ENCODE assay signal across 11 cellular contexts in genomic region chr2:55119711-55120487, GRCh38.
A peak's percentile ranks its signal among the peaks of the same experiment; 100 is the strongest.
DNase-seq lines count a peak whose midpoint lies in the region; ATAC-seq, FAIRE-seq and TF ChIP-seq lines count a peak whose summit lies in the region.
"Had no signal": no experiment of that assay in that cellular context is flagged by ENCODE, and none has a peak within 500 bp of the region (broad histone marks: within the 10 kb centered on the region; RNA-seq: fewer than 3 reads in every experiment).

No MANE protein-coding gene starts in this region.

- no peaks in the 10 kb centered on the region for H3K36me3 ChIP-seq in K562 (ENCODE audit: control insufficient read depth, insufficient read depth, low read length)
- H3K36me3 ChIP-seq in mesenchymal stem cell (ENCODE audit: control insufficient read depth in 1 of 2, insufficient read depth in 2 of 2, low read depth in 1 of 2, low read length in 2 of 2), result no peaks in the 10 kb centered on the region
- H3K36me3 ChIP-seq in tibial artery, result no peaks in the 10 kb centered on the region

- TF ChIP-seq CTCF in K562 (IDR thresholded peaks at IDR 0.05 in 2 of 3, conservative IDR thresholded peaks at IDR 0.05 in 1 of 3; ENCODE audit: insufficient read depth in 2 of 3, low read depth in 1 of 3, low read length in 3 of 3), result no peak
- no peak for TF ChIP-seq CTCF in tibial artery (IDR thresholded peaks at IDR 0.05)

- POLR2A ChIA-PET in K562 (lab: Yijun Ruan, JAX), result interaction anchor here (0.6 to 3.0 kb wide), 13 partner anchors 8 to 216 kb away, joined by 3 to 24 read pairs (median 6); partner anchors contain the start of gene RTN4
- POLR2A ChIA-PET in activated CD4-positive, alpha-beta T cell treated with anti-CD3 and anti-CD28 coated beads for 36 hours (lab: Charles Lee), result no interaction called here

- in situ Hi-C loops in K562 (cut with MboI), result no loop called here

- no peaks in the 10 kb centered on the region for H3K27me3 Mint-ChIP-seq in activated CD4-positive, alpha-beta T cell treated with anti-CD3 and anti-CD28 coated beads for 36 hours

- H3K14ac ChIP-seq in mesenchymal stem cell (ENCODE audit: low read length in 2 of 2), result peak overlapping the region in 1 of 2 experiments; percentile 0

- no peak for TF ChIP-seq POLR2A in K562 (conservative IDR thresholded peaks at IDR 0.05)

- H3K36me3 Mint-ChIP-seq in activated CD4-positive, alpha-beta T cell treated with anti-CD3 and anti-CD28 coated beads for 36 hours (ENCODE audit: low read depth), result no peaks in the 10 kb centered on the region

- H2BK15ac ChIP-seq in mesenchymal stem cell (ENCODE audit: low read depth, poor library complexity, severe bottlenecking), result peak overlapping the region; percentile 100

- WGBS in K562 (ENCODE audit: insufficient coverage, low coverage, missing lambda C conversion rate), result 53% methylated on average over 9 of the region's 10 CpGs
- 85% methylated on average over 10 of the region's 10 CpGs for WGBS in mesenchymal stem cell

- no peaks in the 10 kb centered on the region for H3K79me2 ChIP-seq in K562 (ENCODE audit: control insufficient read depth, insufficient read depth, low read length)

- TF ChIP-seq RAD21 in K562 (CRISPR knock-in tag; conservative IDR thresholded peaks at IDR 0.05 in 1 of 2, IDR thresholded peaks at IDR 0.05 in 1 of 2), result no peak

- peak overlapping the region; percentile 69 for H2BK120ac ChIP-seq in mesenchymal stem cell (ENCODE audit: low read depth, low read length)

- peak; percentile 16 to 63 (median 25) for DNase-seq in NCI-H1417 (lab: John Stamatoyannopoulos, UW)
- no peak for DNase-seq in NCI-H1417 treated with DMSO at 0.1 percent for 48 hours (lab: John Stamatoyannopoulos, UW)
- DNase-seq in K562 (ENCODE audit: extremely low read depth in 1 of 4, low spot score in 3 of 4), result peak in 1 of 4 experiments; percentile 15
- DNase-seq in mesenchymal stem cell, result peak; percentile 76
- no peak for DNase-seq in tibial artery
- no peak for DNase-seq in stimulated activated CD4-positive, alpha-beta T cell treated with anti-CD3 and anti-CD28 coated beads, Interleukin-4, amount 100 ng/mL, for 4 hours
- DNase-seq in activated CD4-positive, alpha-beta T cell treated with anti-CD3 and anti-CD28 coated beads for 36 hours, result no peak
- DNase-seq: NCI-H1105 treated with DMSO at 0.1 percent for 48 hours; stimulated activated CD4-positive, alpha-beta T cell treated with anti-CD3 and anti-CD28 coated beads, Interleukin-2, amount 100 ng/mL, for 24 hours had no signal

- no peaks in the 10 kb centered on the region for H3K9me3 ChIP-seq in K562 (replicated peaks; ENCODE audit: control insufficient read depth, insufficient read depth, low read depth, low read length)
- H3K9me3 ChIP-seq in mesenchymal stem cell (ENCODE audit: control insufficient read depth, low read length), result no peaks in the 10 kb centered on the region
- H3K9me3 ChIP-seq in tibial artery, result no peaks in the 10 kb centered on the region

- H3K4me3 ChIP-seq in K562, result no peak overlapping the region
- peak overlapping the region in 1 of 2 experiments; percentile 1 for H3K4me3 ChIP-seq in mesenchymal stem cell (ENCODE audit: insufficient read depth in 1 of 2, low read depth in 1 of 2, low read length in 2 of 2)
- no peak overlapping the region for H3K4me3 ChIP-seq in tibial artery

- no peaks in the 10 kb centered on the region for H4K20me1 ChIP-seq in K562 (replicated peaks; ENCODE audit: control insufficient read depth, insufficient read depth, low read length)

- peak overlapping the region; percentile 96 for H4K91ac ChIP-seq in mesenchymal stem cell (ENCODE audit: low read length)

- H2AK5ac ChIP-seq in mesenchymal stem cell (ENCODE audit: low read length, severe bottlenecking), result peak overlapping the region; percentile 37

- H2BK5ac ChIP-seq in mesenchymal stem cell (ENCODE audit: low read depth, low read length, poor library complexity, severe bottlenecking), result no peak overlapping the region

- CTCF ChIA-PET in K562 (lab: Yijun Ruan, JAX; ENCODE audit: low intra/inter-chr PET ratio), result no interaction called here
- CTCF ChIA-PET in activated CD4-positive, alpha-beta T cell treated with anti-CD3 and anti-CD28 coated beads for 36 hours (lab: Charles Lee), result interaction anchor here (0.6 to 1.2 kb wide), 3 partner anchors 11 to 50 kb away, joined by 3 to 4 read pairs (median 3); no protein-coding TSS in a partner anchor

- no peaks in the 10 kb centered on the region for H3K27me3 ChIP-seq in K562 (ENCODE audit: control insufficient read depth in 2 of 2, insufficient read depth in 2 of 2, low read length in 2 of 2)
- no peaks in the 10 kb centered on the region for H3K27me3 ChIP-seq in mesenchymal stem cell (ENCODE audit: control insufficient read depth in 1 of 2, insufficient read depth in 1 of 2, low read length in 2 of 2)
- H3K27me3 ChIP-seq in tibial artery, result no peaks in the 10 kb centered on the region

- H2AFZ ChIP-seq in K562 (ENCODE audit: low read depth, low read length) (peak overlapping the region; percentile 74), mesenchymal stem cell (ENCODE audit: low read depth, low read length) (no peak overlapping the region)

- no peak overlapping the region for H3K27ac Mint-ChIP-seq in activated CD4-positive, alpha-beta T cell treated with anti-CD3 and anti-CD28 coated beads for 36 hours

- H3K18ac ChIP-seq in mesenchymal stem cell (ENCODE audit: low read depth in 1 of 2, low read length in 2 of 2), result peak overlapping the region; percentile 49 to 96

- no peaks in the 10 kb centered on the region for H3K9me3 Mint-ChIP-seq in activated CD4-positive, alpha-beta T cell treated with anti-CD3 and anti-CD28 coated beads for 36 hours (ENCODE audit: low read depth)

- H3K27ac ChIP-seq in K562 (ENCODE audit: extremely low read depth, low read depth, low read length) (peak overlapping the region; percentile 65), mesenchymal stem cell (ENCODE audit: low read length, poor library complexity, severe bottlenecking) (no peak overlapping the region), tibial artery (peak overlapping the region; percentile 83 to 85)

- no peak overlapping the region for H3K23ac ChIP-seq in mesenchymal stem cell (ENCODE audit: low read length in 2 of 2)

- peak overlapping the region; percentile 68 to 88 for H3K9ac ChIP-seq in K562 (ENCODE audit: insufficient read depth in 1 of 2, low read depth in 2 of 2, low read length in 2 of 2)
- peak overlapping the region; percentile 55 for H3K9ac ChIP-seq in mesenchymal stem cell (ENCODE audit: low read length)

- BruUV-seq in K562 (replicated peaks; lab: Mats Ljungman, UMichigan), result no TSS peak

- peak; percentile 12 for ATAC-seq in K562
- no peak for ATAC-seq in activated CD4-positive, alpha-beta T cell treated with anti-CD3 and anti-CD28 coated beads for 36 hours
- ATAC-seq in HG03039 (IDR thresholded peaks at IDR 0.05; ENCODE audit: unreplicated experiment), result no peak

- peaks cover 38 to 73% of the 10 kb centered on the region in 2 experiments for H3K4me1 ChIP-seq in K562 (replicated peaks in 1 of 2; ENCODE audit: control insufficient read depth in 2 of 2, insufficient read depth in 2 of 2, low read length in 2 of 2)
- peaks cover 13% of the 10 kb centered on the region for H3K4me1 ChIP-seq in mesenchymal stem cell (ENCODE audit: control insufficient read depth, insufficient read depth, low read depth, low read length)
- H3K4me1 ChIP-seq in tibial artery, result peaks cover 0 to 42% (median 26%) of the 10 kb centered on the region in 4 donors

- no peaks in the 10 kb centered on the region for H3K79me1 ChIP-seq in mesenchymal stem cell (replicated peaks; ENCODE audit: low read length, poor library complexity, severe bottlenecking)

- intact Hi-C loops in K562 (cut with micrococcal nuclease), result loop anchor here (2.0 to 5.0 kb wide), 3 partner anchors 19 to 69 kb away; partner anchors contain the start of gene RTN4
- intact Hi-C loops in tibial artery (cut with DNase I; ENCODE audit: low total_unique reads), result no loop called here
- intact Hi-C loops in activated CD4-positive, alpha-beta T cell treated with anti-CD3 and anti-CD28 coated beads for 36 hours (cut with DNase I, micrococcal nuclease), result no loop called here

- no peak overlapping the region for H3K4me3 Mint-ChIP-seq in activated CD4-positive, alpha-beta T cell treated with anti-CD3 and anti-CD28 coated beads for 36 hours

- no peaks in the 10 kb centered on the region for H3K9me1 ChIP-seq in K562 (ENCODE audit: control insufficient read depth, insufficient read depth, low read length)

- FAIRE-seq in K562 (lab: Jason Lieb, UNC), result no peak
- FAIRE-seq: TTC549 had no signal

- no peak for TF ChIP-seq EP300 in K562 (IDR thresholded peaks at IDR 0.05; ENCODE audit: low read length)

- H2BK12ac ChIP-seq in mesenchymal stem cell (ENCODE audit: low read length in 2 of 2), result peak overlapping the region; percentile 55 to 100

- H3K4ac ChIP-seq in mesenchymal stem cell (ENCODE audit: low read depth in 1 of 2, low read length in 2 of 2), result peak overlapping the region; percentile 45 to 97

- H3K4me2 ChIP-seq in K562 (ENCODE audit: insufficient read depth, low read length) (peak overlapping the region; percentile 64), mesenchymal stem cell (ENCODE audit: low read length, poor library complexity, severe bottlenecking) (no peak overlapping the region)

- H4K8ac ChIP-seq in mesenchymal stem cell (ENCODE audit: low read length), result peak overlapping the region; percentile 96

- peaks cover 3% of the 10 kb centered on the region for H3K4me1 Mint-ChIP-seq in activated CD4-positive, alpha-beta T cell treated with anti-CD3 and anti-CD28 coated beads for 36 hours

TF ChIP-seq in K562, 482 proteins besides CTCF, POLR2A, EP300 and RAD21 (continues in another document):
- TF ChIP-seq HNRNPL (IDR thresholded peaks at IDR 0.05; ENCODE audit: low read depth, low read length) (no peak), ZNF431 (CRISPR knock-in tag; IDR thresholded peaks at IDR 0.05) (no peak), ZBTB9 (CRISPR knock-in tag; IDR thresholded peaks at IDR 0.05) (peak; percentile 40; the same call in 1 of the 2 replicates)

Comparison
In these comparisons a context has a peak if more than half of its experiments do, and no peak if none do; other contexts are left out.
1. DNase-seq: peak in NCI-H1417 (3 of 3) and mesenchymal stem cell (single experiment); none in NCI-H1417 treated with DMSO at 0.1 percent for 48 hours (single experiment), tibial artery (0 of 2), stimulated activated CD4-positive, alpha-beta T cell treated with anti-CD3 and anti-CD28 coated beads, Interleukin-4, amount 100 ng/mL, for 4 hours (0 of 2) and activated CD4-positive, alpha-beta T cell treated with anti-CD3 and anti-CD28 coated beads for 36 hours (single experiment).